ENCODE assay signal across 15 cellular contexts in the genomic region with DNA sequence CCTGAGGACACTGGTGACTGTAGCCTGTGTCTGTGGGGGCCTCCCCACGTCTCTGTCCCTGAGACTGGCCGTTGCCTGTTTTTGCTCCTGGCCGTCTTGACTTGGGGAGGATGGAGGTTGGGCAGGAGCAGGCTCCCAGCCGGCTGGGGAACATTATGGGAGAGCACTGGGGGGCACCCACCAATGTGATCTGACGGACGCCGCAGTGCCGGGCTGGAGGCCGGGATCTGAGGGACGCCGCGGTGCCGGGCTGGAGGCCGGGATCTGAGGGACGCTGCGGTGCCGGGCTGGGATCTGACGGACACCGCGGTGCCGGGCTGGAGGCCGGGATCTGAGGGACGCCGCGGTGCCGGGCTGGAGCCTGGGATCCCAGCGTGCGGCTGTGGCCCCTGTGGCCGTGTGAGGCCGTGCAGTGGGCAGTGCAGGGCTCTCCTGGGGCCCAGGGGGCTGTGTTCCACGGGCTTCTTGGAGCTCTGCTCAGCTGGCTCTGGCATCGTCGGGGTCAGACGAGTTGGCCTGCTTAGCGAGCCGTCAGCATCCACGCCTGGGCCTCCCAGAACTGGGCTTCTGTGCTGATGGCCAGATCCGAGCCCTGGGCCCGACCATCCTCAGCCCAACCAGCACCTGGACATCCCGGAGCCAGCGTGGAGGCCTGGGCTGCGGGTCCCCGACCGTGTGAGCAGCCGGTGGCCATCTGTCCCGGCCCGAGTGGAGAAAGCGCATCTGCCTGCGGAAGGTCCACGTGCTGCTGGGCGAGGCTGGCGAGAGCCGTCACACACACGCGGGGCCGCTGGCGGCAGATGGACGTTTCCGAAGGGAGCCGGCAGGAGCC. TPM values are rescaled to one million over a fixed set of nuclear protein-coding genes. Genes with fewer than 3 reads are reported as not detected.
A peak's percentile ranks its signal among the peaks of the same experiment; 100 is the strongest.
DNase-seq lines count a peak whose midpoint lies in the region; ATAC-seq, FAIRE-seq and TF ChIP-seq lines count a peak whose summit lies in the region.
"Had no signal": no experiment of that assay in that cellular context is flagged by ENCODE, and none has a peak within 500 bp of the region (broad histone marks: within the 10 kb centered on the region; RNA-seq: fewer than 3 reads in every experiment).

No MANE protein-coding gene starts in this region.

- intact Hi-C loops in thyroid gland (cut with DNase I): loop anchor here (5.0 kb wide), 2 partner anchors 129 to 409 kb away; no protein-coding TSS in a partner anchor

- no peak for TF ChIP-seq CTCF in MM.1S (IDR thresholded peaks at IDR 0.05; ENCODE audit: low read length)
- TF ChIP-seq CTCF in endothelial cell (IDR thresholded peaks at IDR 0.05; ENCODE audit: unreplicated experiment): no peak
- no peak for TF ChIP-seq CTCF in thyroid gland (IDR thresholded peaks at IDR 0.05)

- H3K36me3 ChIP-seq in MM.1S (replicated peaks; ENCODE audit: insufficient read depth, low read length) (peaks cover 7% of the 10 kb centered on the region; the same call in 1 of the 2 replicates), thyroid gland (peaks cover 5 to 11% of the 10 kb centered on the region in 2 donors)

- no peak overlapping the region for H3K4me2 ChIP-seq in MM.1S (ENCODE audit: low read depth, low read length)

- 72 to 78% methylated on average over 11 to 25 of the region's 60 CpGs for WGBS in thyroid gland, 2 donors

- H3K4me3 ChIP-seq in MM.1S (ENCODE audit: low read length) (no peak overlapping the region), thyroid gland (replicated peaks in 1 of 3) (no peak overlapping the region)

- H4K20me1 ChIP-seq in MM.1S (ENCODE audit: insufficient read depth, low read length): no peaks in the 10 kb centered on the region

- H3K27me3 ChIP-seq in MM.1S (replicated peaks; ENCODE audit: insufficient read depth, low read length): no peaks in the 10 kb centered on the region
- no peaks in the 10 kb centered on the region for H3K27me3 ChIP-seq in thyroid gland

- H3K27ac Mint-ChIP-seq in endothelial cell (ENCODE audit: unreplicated experiment) (peak overlapping the region; percentile 95), naive B cell (peak overlapping the region in 4 of 6 donors; percentile 28 to 93 (median 48))
- H3K27ac Mint-ChIP-seq: activated CD8-positive, alpha-beta memory T cell treated with anti-CD3 and anti-CD28 coated beads, Interleukin-2, amount 10 ng/mL, durations not matched to agents 7 days and 5 days had no signal

- H3K4me3 Mint-ChIP-seq in endothelial cell (ENCODE audit: unreplicated experiment) (peak overlapping the region; percentile 73), naive B cell (peak overlapping the region in 4 of 8 donors; percentile 47 to 58 (median 52))
- H3K4me3 Mint-ChIP-seq: activated CD8-positive, alpha-beta memory T cell treated with anti-CD3 and anti-CD28 coated beads, Interleukin-2, amount 10 ng/mL, durations not matched to agents 7 days and 5 days; natural killer cell had no signal

- H3K36me3 Mint-ChIP-seq in endothelial cell (ENCODE audit: low read depth, unreplicated experiment) (peaks cover 11% of the 10 kb centered on the region), naive B cell (peaks cover 4 to 14% of the 10 kb centered on the region in 2 donors)
- H3K36me3 Mint-ChIP-seq: activated CD8-positive, alpha-beta memory T cell treated with anti-CD3 and anti-CD28 coated beads, Interleukin-2, amount 10 ng/mL, durations not matched to agents 7 days and 5 days; natural killer cell had no signal

- H3K9me3 Mint-ChIP-seq in endothelial cell (ENCODE audit: unreplicated experiment) (no peaks in the 10 kb centered on the region), naive B cell (peaks cover 0 to 4% (median 0%) of the 10 kb centered on the region in 7 donors)
- H3K9me3 Mint-ChIP-seq: natural killer cell had no signal

- H3K9me2 ChIP-seq in MM.1S (replicated peaks; ENCODE audit: insufficient read depth, low read length): no peaks in the 10 kb centered on the region

- H3K9ac ChIP-seq in MM.1S (ENCODE audit: low read length): no peak overlapping the region

- H3K4me1 Mint-ChIP-seq in endothelial cell (ENCODE audit: unreplicated experiment): peaks cover 30% of the 10 kb centered on the region
- H3K4me1 Mint-ChIP-seq in naive B cell: peaks cover 19 to 25% (median 20%) of the 10 kb centered on the region in 3 donors

- H3K27me3 Mint-ChIP-seq in endothelial cell (ENCODE audit: unreplicated experiment): peaks cover 55% of the 10 kb centered on the region
- H3K27me3 Mint-ChIP-seq in naive B cell: no peaks in the 10 kb centered on the region

- TF ChIP-seq POLR2A in thyroid gland (IDR thresholded peaks at IDR 0.05): peak in 1 of 2 donors; percentile 38

- ATAC-seq in naive B cell (ENCODE audit: low read depth in 2 of 2) (no peak), GM21423 (IDR thresholded peaks at IDR 0.05; ENCODE audit: unreplicated experiment) (no peak)
- ATAC-seq: natural killer cell had no signal

- no peak for FAIRE-seq in GM19239 (lab: Jason Lieb, UNC)
- FAIRE-seq: bronchial epithelial cell had no signal

- H3F3A ChIP-seq in MM.1S (ENCODE audit: insufficient read depth, low read length): peaks cover 57% of the 10 kb centered on the region

- H3K4me1 ChIP-seq in MM.1S (ENCODE audit: low read length) (peaks cover 9% of the 10 kb centered on the region), thyroid gland (peaks cover 42 to 74% of the 10 kb centered on the region in 2 donors)

- H3K79me2 ChIP-seq in MM.1S (ENCODE audit: low read length): no peaks in the 10 kb centered on the region

- H2AFZ ChIP-seq in MM.1S (ENCODE audit: low read length): no peak overlapping the region

- no peak for DNase-seq in MM.1S
- no peak for DNase-seq in endothelial cell (ENCODE audit: low spot score)
- DNase-seq in naive B cell: no peak
- peak in 1 of 2 donors; percentile 26 for DNase-seq in thyroid gland
- no peak for DNase-seq in GM19239 (ENCODE audit: insufficient read length, low spot score)
- DNase-seq in H4 (ENCODE audit: low spot score): no peak
- DNase-seq: activated CD8-positive, alpha-beta memory T cell treated with anti-CD3 and anti-CD28 coated beads, Interleukin-2, amount 10 ng/mL, durations not matched to agents 7 days and 5 days; activated naive CD4-positive, alpha-beta T cell treated with Interleukin-2 at 50 U/mL for 16 hours; DND-41; natural killer cell; NCI-H1694 treated with DMSO at 0.1 percent for 48 hours; OCI-M1; stimulated activated CD4-positive, alpha-beta T cell treated with anti-CD3 and anti-CD28 coated beads, Interleukin-4, amount 100 ng/mL, for 1 hour had no signal

- peak overlapping the region; percentile 30; the same call in 1 of the 2 replicates for H3K27ac ChIP-seq in MM.1S (ENCODE audit: low read length)
- peak overlapping the region; percentile 42 to 92 (median 71) for H3K27ac ChIP-seq in thyroid gland

- H3K9me3 ChIP-seq in MM.1S (replicated peaks; ENCODE audit: insufficient read depth, low read length): no peaks in the 10 kb centered on the region
- no peaks in the 10 kb centered on the region for H3K9me3 ChIP-seq in thyroid gland

RNA-seq across cellular contexts. Expression of a gene that starts 45.8 kb away (rescaled TPM):
- 19.8 TPM for total RNA-seq in endothelial cell (ENCODE audit: unreplicated experiment)
- polyA plus RNA-seq in naive B cell (ENCODE audit: low read depth in 6 of 6): under 1 TPM in 5 of 6 donors, not detected in 1; 0.20 to 0.70 (median 0.40) TPM
- total RNA-seq in thyroid gland: 100 to 1,000 TPM; 145 to 197 (median 173) TPM
- total RNA-seq in H4 (2014; rRNA removed; shearing (Covaris generic)): 5.9 and 6.4 TPM in 2 replicates

RNA-seq across cellular contexts. Expression of a gene that starts 59.0 kb away (rescaled TPM):
- total RNA-seq in endothelial cell (ENCODE audit: unreplicated experiment): 321 TPM
- 1 to 10 TPM in 1 of 6 donors, under 1 TPM in 5; 0.05 to 1.5 (median 0.65) TPM for polyA plus RNA-seq in naive B cell (ENCODE audit: low read depth in 6 of 6)
- 1 to 10 TPM; 6.1 to 9.2 (median 8.3) TPM for total RNA-seq in thyroid gland
- total RNA-seq in H4 (2014; rRNA removed; shearing (Covaris generic)): 2.1 TPM in 1 of 2 replicates, not detected in the other

Comparison
In these comparisons a context has a peak if more than half of its experiments do, and no peak if none do; other contexts are left out.
1. RNA of a gene that starts 59.0 kb away (total RNA-seq): 321 TPM in endothelial cell (single experiment); 6.1 to 9.2 TPM in thyroid gland and 2.1 TPM in H4; every median in the first group is over 10 times any median in the second.